Comparison of ENCODE assay signal across 23 cellular contexts in genomic region chr7:12801107-12801506, GRCh38.
DNase-seq lines count a peak whose midpoint lies in the region; ATAC-seq and TF ChIP-seq lines count a peak whose summit lies in the region.
"Had no signal": no experiment of that assay in that cellular context is flagged by ENCODE, and none has a peak within 500 bp of the region (broad histone marks: within the 10 kb centered on the region; RNA-seq: fewer than 3 reads in every experiment).

No MANE protein-coding gene starts in this region.

- H3K36me3 Mint-ChIP-seq in Calu3 (ENCODE audit: insufficient read depth, unreplicated experiment) = peaks cover 9% of the 10 kb centered on the region
- no peaks in the 10 kb centered on the region for H3K36me3 Mint-ChIP-seq in nephron (ENCODE audit: low read depth)
- H3K36me3 Mint-ChIP-seq in GM23338 (ENCODE audit: low read depth) = no peaks in the 10 kb centered on the region
- no peaks in the 10 kb centered on the region for H3K36me3 Mint-ChIP-seq in activated CD4-positive, alpha-beta memory T cell treated with anti-CD3 and anti-CD28 coated beads for 36 hours
- H3K36me3 Mint-ChIP-seq: CD14-positive monocyte had no signal

- H3K4me1 ChIP-seq in PC-9 (replicated peaks; ENCODE audit: insufficient read depth) (peaks cover 30% of the 10 kb centered on the region), GM23338 (ENCODE audit: insufficient read depth) (peaks cover 15% of the 10 kb centered on the region), ovary (ENCODE audit: insufficient read depth) (no peaks in the 10 kb centered on the region)
- H3K4me1 ChIP-seq: adrenal gland, thyroid gland had no signal

- H3K27ac Mint-ChIP-seq in Calu3 (ENCODE audit: unreplicated experiment) (peak overlapping the region; percentile 92), nephron (peak overlapping the region in 2 of 3 experiments; percentile 6 to 75), GM23338 (no peak overlapping the region)
- no peak overlapping the region for H3K27ac Mint-ChIP-seq in activated CD4-positive, alpha-beta memory T cell treated with anti-CD3 and anti-CD28 coated beads for 36 hours
- H3K27ac Mint-ChIP-seq: CD14-positive monocyte had no signal

- DNase-seq in Calu3 (peak; percentile 89), PC-9 (peak; percentile 65 to 73), epithelial cell of prostate (ENCODE audit: low read depth, low spot score) (no peak), GM23338 (ENCODE audit: low spot score) (no peak), ovary (no peak)
- no peak for DNase-seq in activated CD4-positive, alpha-beta memory T cell treated with anti-CD3 and anti-CD28 coated beads for 36 hours
- DNase-seq: ACHN; activated CD4-positive, alpha-beta T cell treated with anti-CD3 and anti-CD28 coated beads for 4 hours; activated CD8-positive, alpha-beta memory T cell treated with anti-CD3 and anti-CD28 coated beads, Interleukin-2, amount 50 U/mL, for 4 hours; activated effector memory CD4-positive, alpha-beta T cell treated with anti-CD3 and anti-CD28 coated beads, Interleukin-2, amount 50 U/mL, for 16 hours; adrenal gland; caudate nucleus; effector CD4-positive, alpha-beta T cell; islet precursor cell; mesenchymal stem cell; NCI-H1105 treated with DMSO at 0.1 percent for 48 hours; retina; thyroid gland had no signal

- H3K4me3 ChIP-seq in PC-9 = peak overlapping the region; percentile 29
- no peak overlapping the region for H3K4me3 ChIP-seq in GM23338
- H3K4me3 ChIP-seq in ovary = no peak overlapping the region
- H3K4me3 ChIP-seq: adrenal gland, SK-N-MC, thyroid gland had no signal

- H3K27me3 ChIP-seq in PC-9 (ENCODE audit: insufficient read depth, low read depth) (no peaks in the 10 kb centered on the region), GM23338 (ENCODE audit: insufficient read depth) (no peaks in the 10 kb centered on the region), ovary (no peaks in the 10 kb centered on the region)
- H3K27me3 ChIP-seq: adrenal gland, thyroid gland had no signal

- BruUV-seq in Calu3 (replicated peaks; lab: Mats Ljungman, UMichigan) (no TSS peak), PC-9 (replicated peaks; lab: Mats Ljungman, UMichigan) (no TSS peak)

- CTCF ChIA-PET in Calu3 (lab: Charles Lee) = interaction anchor here (1.9 kb wide), 1 partner anchor 114 kb away, joined by 7 read pairs; the partner anchor contains the start of gene ARL4A
- CTCF ChIA-PET in PC-9 (lab: Charles Lee) = no interaction called here
- CTCF ChIA-PET in activated CD4-positive, alpha-beta memory T cell treated with anti-CD3 and anti-CD28 coated beads for 36 hours (lab: Charles Lee) = no interaction called here

- H3K9me3 ChIP-seq in PC-9 (ENCODE audit: insufficient read depth, low read depth) (no peaks in the 10 kb centered on the region), ovary (no peaks in the 10 kb centered on the region)
- H3K9me3 ChIP-seq: adrenal gland, thyroid gland had no signal

- H4K20me1 ChIP-seq in PC-9 (ENCODE audit: insufficient read depth) (no peaks in the 10 kb centered on the region), GM23338 (replicated peaks; ENCODE audit: insufficient read depth) (no peaks in the 10 kb centered on the region)

- H3K27me3 Mint-ChIP-seq in Calu3 (ENCODE audit: unreplicated experiment) (no peaks in the 10 kb centered on the region), nephron (ENCODE audit: low read depth) (no peaks in the 10 kb centered on the region), GM23338 (ENCODE audit: insufficient read depth, low read depth, poor library complexity) (no peaks in the 10 kb centered on the region)
- H3K27me3 Mint-ChIP-seq in activated CD4-positive, alpha-beta memory T cell treated with anti-CD3 and anti-CD28 coated beads for 36 hours = no peaks in the 10 kb centered on the region

- H3K4me1 Mint-ChIP-seq in Calu3 (ENCODE audit: low read depth, unreplicated experiment) (peaks cover 43% of the 10 kb centered on the region), nephron (peaks cover 14% of the 10 kb centered on the region), GM23338 (peaks cover 27% of the 10 kb centered on the region)
- H3K4me1 Mint-ChIP-seq in activated CD4-positive, alpha-beta memory T cell treated with anti-CD3 and anti-CD28 coated beads for 36 hours (ENCODE audit: low read depth) = peaks cover 4% of the 10 kb centered on the region
- H3K4me1 Mint-ChIP-seq: CD14-positive monocyte had no signal

- peaks cover 11% of the 10 kb centered on the region; the same call in 1 of the 2 replicates for H3F3A ChIP-seq in PC-9 (ENCODE audit: insufficient read depth, low read depth)
- H3F3A ChIP-seq in GM23338 (replicated peaks; ENCODE audit: low read depth) = no peaks in the 10 kb centered on the region

- H3K27ac ChIP-seq in PC-9 = peak overlapping the region; percentile 45
- peak overlapping the region; percentile 55 for H3K27ac ChIP-seq in epithelial cell of prostate
- no peak overlapping the region for H3K27ac ChIP-seq in GM23338 (ENCODE audit: low read depth)
- H3K27ac ChIP-seq in ovary = no peak overlapping the region
- H3K27ac ChIP-seq: adrenal gland, KMS-11, SK-N-MC, thyroid gland had no signal

- H3K9me2 ChIP-seq in PC-9 (ENCODE audit: insufficient read depth) (no peaks in the 10 kb centered on the region), GM23338 (ENCODE audit: insufficient read depth) (no peaks in the 10 kb centered on the region)

- no peaks in the 10 kb centered on the region for H3K79me2 ChIP-seq in PC-9 (ENCODE audit: low read depth)
- no peaks in the 10 kb centered on the region for H3K79me2 ChIP-seq in GM23338 (replicated peaks; ENCODE audit: insufficient read depth)

- no peaks in the 10 kb centered on the region for H3K9me3 Mint-ChIP-seq in Calu3 (ENCODE audit: low read depth, unreplicated experiment)
- no peaks in the 10 kb centered on the region for H3K9me3 Mint-ChIP-seq in nephron
- H3K9me3 Mint-ChIP-seq in GM23338 = no peaks in the 10 kb centered on the region
- H3K9me3 Mint-ChIP-seq in activated CD4-positive, alpha-beta memory T cell treated with anti-CD3 and anti-CD28 coated beads for 36 hours = no peaks in the 10 kb centered on the region

- no peak for TF ChIP-seq CTCF in Calu3 (IDR thresholded peaks at IDR 0.05; ENCODE audit: unreplicated experiment)
- TF ChIP-seq CTCF in PC-9 (conservative IDR thresholded peaks at IDR 0.05) = no peak
- TF ChIP-seq CTCF in nephron (IDR thresholded peaks at IDR 0.05; ENCODE audit: unreplicated experiment in 3 of 3) = no peak
- no peak for TF ChIP-seq CTCF in GM23338 (conservative IDR thresholded peaks at IDR 0.05; ENCODE audit: low read depth in 2 of 2)
- no peak for TF ChIP-seq CTCF in ovary (IDR thresholded peaks at IDR 0.05)

- H3K4me2 ChIP-seq in PC-9 (peak overlapping the region; percentile 68), GM23338 (no peak overlapping the region)
- H3K4me2 ChIP-seq: KMS-11 had no signal

- no peak for ATAC-seq in GM23338
- ATAC-seq in HG03196 (IDR thresholded peaks at IDR 0.05; ENCODE audit: unreplicated experiment) = no peak

- TF ChIP-seq EP300 in ovary (IDR thresholded peaks at IDR 0.05) = no peak

- H3K4me3 Mint-ChIP-seq in Calu3 (ENCODE audit: low read depth, unreplicated experiment) = peak overlapping the region; percentile 56
- H3K4me3 Mint-ChIP-seq in nephron = no peak overlapping the region
- no peak overlapping the region for H3K4me3 Mint-ChIP-seq in GM23338
- no peak overlapping the region for H3K4me3 Mint-ChIP-seq in activated CD4-positive, alpha-beta memory T cell treated with anti-CD3 and anti-CD28 coated beads for 36 hours
- H3K4me3 Mint-ChIP-seq: CD14-positive monocyte had no signal

- intact Hi-C loops in Calu3 (cut with micrococcal nuclease; ENCODE audit: unreplicated experiment) (loop anchor here (2.0 to 10.0 kb wide), 4 partner anchors 114 to 314 kb away; partner anchors contain the start of gene ARL4A), PC-9 (cut with micrococcal nuclease; ENCODE audit: unreplicated experiment) (loop anchor here (2.0 to 10.0 kb wide), 2 partner anchors 114 to 214 kb away; partner anchors contain the start of gene ARL4A), ovary (cut with DNase I) (no loop called here)
- intact Hi-C loops in activated CD4-positive, alpha-beta memory T cell treated with anti-CD3 and anti-CD28 coated beads for 36 hours (cut with micrococcal nuclease) = no loop called here

- 88 to 96% (median 93%) methylated on average over 4 of the region's 4 CpGs for WGBS in ovary, 3 donors

- no peaks in the 10 kb centered on the region for H3K36me3 ChIP-seq in PC-9 (ENCODE audit: low read depth)
- no peaks in the 10 kb centered on the region for H3K36me3 ChIP-seq in GM23338 (ENCODE audit: insufficient read depth)
- H3K36me3 ChIP-seq in ovary = no peaks in the 10 kb centered on the region
- H3K36me3 ChIP-seq: adrenal gland, thyroid gland had no signal

- no peak for TF ChIP-seq POLR2A in ovary (IDR thresholded peaks at IDR 0.05)

- POLR2A ChIA-PET in PC-9 (lab: Charles Lee; ENCODE audit: unreplicated experiment) = interaction anchor here (1.0 kb wide), 1 partner anchor 86 kb away, joined by 3 read pairs; no protein-coding TSS in a partner anchor
- POLR2A ChIA-PET in activated CD4-positive, alpha-beta memory T cell treated with anti-CD3 and anti-CD28 coated beads for 36 hours (lab: Charles Lee) = no interaction called here

- H2AFZ ChIP-seq in PC-9 (0 out of 2 replicates have a peak overlapping the region, but pooled peaks have one; percentile 35), GM23338 (no peak overlapping the region)

Comparison
In these comparisons a context has a peak if more than half of its experiments do, and no peak if none do; other contexts are left out.
1. DNase-seq: peak in Calu3 (single experiment) and PC-9 (2 of 2); none in epithelial cell of prostate (single experiment), GM23338 (single experiment), ovary (0 of 5) and activated CD4-positive, alpha-beta memory T cell treated with anti-CD3 and anti-CD28 coated beads for 36 hours (single experiment).
2. H3K27ac Mint-ChIP-seq: peak in Calu3 (single experiment) and nephron (2 of 3); none in GM23338 (single experiment) and activated CD4-positive, alpha-beta memory T cell treated with anti-CD3 and anti-CD28 coated beads for 36 hours (single experiment).
3. H3K27ac ChIP-seq: peak in PC-9 (single experiment) and epithelial cell of prostate (single experiment); none in GM23338 (single experiment) and ovary (0 of 2).
4. intact Hi-C loops: an anchor here in Calu3 (2.0 to 10.0 kb wide) and PC-9 (2.0 to 10.0 kb wide); none called in ovary and activated CD4-positive, alpha-beta memory T cell treated with anti-CD3 and anti-CD28 coated beads for 36 hours.